In genomic region chr11:79418241-79418640, GRCh38 we compare ENCODE assay signal across 16 cellular contexts. TPM values are rescaled to one million over a fixed set of nuclear protein-coding genes. Genes with fewer than 3 reads are reported as not detected.
DNase-seq lines count a peak whose midpoint lies in the region; ATAC-seq, FAIRE-seq and TF ChIP-seq lines count a peak whose summit lies in the region.
"Had no signal": no experiment of that assay in that cellular context is flagged by ENCODE, and none has a peak within 500 bp of the region (broad histone marks: within the 10 kb centered on the region; RNA-seq: fewer than 3 reads in every experiment).

No MANE protein-coding gene starts in this region.

- no peak overlapping the region for H3K27ac ChIP-seq in breast epithelium
- peak overlapping the region; percentile 93 for H3K27ac ChIP-seq in foreskin keratinocyte
- H3K27ac ChIP-seq: BLaER1 had no signal

- peaks cover 6% of the 10 kb centered on the region for H3K9me3 Mint-ChIP-seq in MCF 10A (ENCODE audit: unreplicated experiment)

- intact Hi-C loops in MCF 10A (cut with micrococcal nuclease): no loop called here
- intact Hi-C loops in breast epithelium (cut with DNase I; ENCODE audit: low total_unique reads): no loop called here

- H3K36me3 ChIP-seq in breast epithelium: no peaks in the 10 kb centered on the region
- no peaks in the 10 kb centered on the region for H3K36me3 ChIP-seq in bronchial epithelial cell (ENCODE audit: control insufficient read depth, insufficient read depth, low read length)
- no peaks in the 10 kb centered on the region for H3K36me3 ChIP-seq in MG63

- H3K9me3 ChIP-seq in breast epithelium: peaks cover 0 to 14% of the 10 kb centered on the region in 2 donors
- H3K9me3 ChIP-seq in MG63: no peaks in the 10 kb centered on the region
- H3K9me3 ChIP-seq: Caco-2 had no signal

- H3K4me3 ChIP-seq in breast epithelium (no peak overlapping the region), bronchial epithelial cell (ENCODE audit: low read depth, low read length) (no peak overlapping the region), MG63 (no peak overlapping the region)
- H3K4me3 ChIP-seq: BLaER1 had no signal

- no peaks in the 10 kb centered on the region for H3K27me3 Mint-ChIP-seq in MCF 10A (ENCODE audit: insufficient read depth, unreplicated experiment)
- H3K27me3 Mint-ChIP-seq: CD8-positive, alpha-beta memory T cell had no signal

- no peaks in the 10 kb centered on the region for H3K4me1 ChIP-seq in breast epithelium
- peaks cover 58% of the 10 kb centered on the region for H3K4me1 ChIP-seq in foreskin keratinocyte
- H3K4me1 ChIP-seq: Caco-2 had no signal

- H3K27me3 ChIP-seq in breast epithelium (no peaks in the 10 kb centered on the region), bronchial epithelial cell (ENCODE audit: control insufficient read depth, insufficient read depth, low read length) (no peaks in the 10 kb centered on the region), foreskin keratinocyte (no peaks in the 10 kb centered on the region), MG63 (no peaks in the 10 kb centered on the region)
- H3K27me3 ChIP-seq: BLaER1 had no signal

- no peak overlapping the region for H3K4me3 Mint-ChIP-seq in MCF 10A (ENCODE audit: unreplicated experiment)

- FAIRE-seq in bronchial epithelial cell (lab: Jason Lieb, UNC): peak; percentile 52
- FAIRE-seq: H1, HTR-8/SVneo had no signal

- peak; percentile 23 for ATAC-seq in foreskin keratinocyte

- TF ChIP-seq POLR2A in breast epithelium (IDR thresholded peaks at IDR 0.05): no peak

- TF ChIP-seq CTCF in MCF 10A (IDR thresholded peaks at IDR 0.05; ENCODE audit: unreplicated experiment): no peak
- TF ChIP-seq CTCF in breast epithelium (IDR thresholded peaks at IDR 0.05): no peak
- no peak for TF ChIP-seq CTCF in bronchial epithelial cell (IDR thresholded peaks at IDR 0.05; ENCODE audit: insufficient read depth, low read length, severe bottlenecking)
- TF ChIP-seq CTCF in foreskin keratinocyte (conservative IDR thresholded peaks at IDR 0.05): no peak

- POLR2A ChIA-PET in MCF 10A (lab: Yijun Ruan, JAX): no interaction called here

- H3K4me1 Mint-ChIP-seq in MCF 10A (ENCODE audit: insufficient read depth, unreplicated experiment): peaks cover 53% of the 10 kb centered on the region
- H3K4me1 Mint-ChIP-seq: CD8-positive, alpha-beta memory T cell had no signal

- H3K36me3 Mint-ChIP-seq in MCF 10A (ENCODE audit: insufficient read depth, unreplicated experiment): no peaks in the 10 kb centered on the region
- H3K36me3 Mint-ChIP-seq: CD8-positive, alpha-beta memory T cell had no signal

- DNase-seq in MCF 10A (ENCODE audit: unreplicated experiment): peak; percentile 24
- no peak for DNase-seq in breast epithelium (ENCODE audit: low spot score in 2 of 2)
- DNase-seq in bronchial epithelial cell (ENCODE audit: low read depth): peak; percentile 86
- peak; percentile 48 to 69 for DNase-seq in foreskin keratinocyte
- no peak for DNase-seq in MG63
- no peak for DNase-seq in ureter (ENCODE audit: low spot score)
- DNase-seq in RKO (ENCODE audit: low spot score): no peak
- no peak for DNase-seq in stimulated activated naive CD4-positive, alpha-beta T cell (lab: John Stamatoyannopoulos, UW)
- DNase-seq: 8988T; AML-193; Caco-2; CD8-positive, alpha-beta memory T cell; HCEC 1CT had no signal

- CTCF ChIA-PET in MCF 10A (lab: Yijun Ruan, JAX): interaction anchor here (0.6 to 4.7 kb wide), 3 partner anchors 17 to 241 kb away, joined by 3 to 20 read pairs (median 5); no protein-coding TSS in a partner anchor

- H3K27ac Mint-ChIP-seq in MCF 10A (ENCODE audit: low read depth, unreplicated experiment): peak overlapping the region; percentile 80
- H3K27ac Mint-ChIP-seq: CD8-positive, alpha-beta memory T cell had no signal

- no TSS peak for BruUV-seq in MCF 10A (replicated peaks; lab: Mats Ljungman, UMichigan)

RNA-seq across cellular contexts. Expression of gene TENM4, which starts 22.6 kb away (rescaled TPM):
- 5.0 and 9.9 TPM in 2 replicates for total RNA-seq in MCF 10A (2022)
- 1 to 10 TPM in 2 of 3 donors, under 1 TPM in 1; 0.29 to 7.9 (median 4.8) TPM for total RNA-seq in breast epithelium
- 3.2 and 6.1 TPM in 2 replicates for total RNA-seq in bronchial epithelial cell
- total RNA-seq in foreskin keratinocyte: 16.8 and 25.1 TPM in 2 replicates
- polyA plus RNA-seq in foreskin keratinocyte: 1.3 and 1.7 TPM in 2 replicates
- not detected in 2 replicates for total RNA-seq in MG63 (2014; rRNA removed; shearing (Covaris generic); ENCODE audit: low replicate concordance)
- total RNA-seq in ureter: 2.4 TPM
- total RNA-seq: CD8-positive, alpha-beta memory T cell had no signal
- polyA plus RNA-seq: CD8-positive, alpha-beta memory T cell had no signal

Comparison
In these comparisons a context has a peak if more than half of its experiments do, and no peak if none do; other contexts are left out.
1. DNase-seq: peak in MCF 10A (single experiment), bronchial epithelial cell (single experiment) and foreskin keratinocyte (2 of 2); none in breast epithelium (0 of 2), MG63 (single experiment), ureter (single experiment), RKO (single experiment) and stimulated activated naive CD4-positive, alpha-beta T cell (0 of 6).